In genomic region chr20:61919675-61920365, GRCh38 we compare ENCODE assay signal across 14 cellular contexts.
DNase-seq lines count a peak whose midpoint lies in the region; ATAC-seq, FAIRE-seq and TF ChIP-seq lines count a peak whose summit lies in the region.
"Had no signal": no experiment of that assay in that cellular context is flagged by ENCODE, and none has a peak within 500 bp of the region (broad histone marks: within the 10 kb centered on the region; RNA-seq: fewer than 3 reads in every experiment).

No MANE protein-coding gene starts in this region.

- no peak overlapping the region for H3K18ac ChIP-seq in neuronal stem cell (ENCODE audit: low read length)

- peaks cover 0 to 5% (median 0%) of the 10 kb centered on the region in 3 experiments for H3K27me3 ChIP-seq in neuronal stem cell (ENCODE audit: control insufficient read depth in 3 of 3, insufficient read depth in 3 of 3, low read depth in 1 of 3, low read length in 3 of 3)

- H3K36me3 ChIP-seq in neuronal stem cell (replicated peaks in 1 of 2; ENCODE audit: control insufficient read depth in 2 of 2, insufficient read depth in 2 of 2, low read length in 2 of 2): peaks cover 0 to 7% of the 10 kb centered on the region in 2 donors

- ATAC-seq in omental fat pad (ENCODE audit: low FRiP score): no peak

- peak overlapping the region; percentile 14 for H3K23ac ChIP-seq in neuronal stem cell (ENCODE audit: low read depth, low read length, poor library complexity)

- H2AK5ac ChIP-seq in neuronal stem cell (ENCODE audit: low read depth, low read length): no peak overlapping the region

- peak; percentile 85 for FAIRE-seq in GM12891 (lab: Jason Lieb, UNC)
- peak; percentile 100 for FAIRE-seq in HTR-8/SVneo (lab: Jason Lieb, UNC)
- FAIRE-seq: A204.1, GM12892 had no signal

- peaks cover 0 to 1% of the 10 kb centered on the region in 2 donors for H3K4me1 ChIP-seq in neuronal stem cell (ENCODE audit: control insufficient read depth in 2 of 2, insufficient read depth in 1 of 2, low read depth in 1 of 2, low read length in 2 of 2)

- intact Hi-C loops in MCF 10A (cut with micrococcal nuclease): no loop called here

- TF ChIP-seq CTCF in chondrocyte (IDR thresholded peaks at IDR 0.05) (no peak), omental fat pad (IDR thresholded peaks at IDR 0.05) (no peak), MCF 10A (IDR thresholded peaks at IDR 0.05; ENCODE audit: unreplicated experiment) (no peak)

- no peak overlapping the region for H3K4me2 ChIP-seq in neuronal stem cell (ENCODE audit: insufficient read depth, low read length, poor library complexity, severe bottlenecking)

- POLR2A ChIA-PET in MCF 10A (lab: Yijun Ruan, JAX): interaction anchor here (0.7 kb wide), 1 partner anchor 47 kb away, joined by 3 read pairs; no protein-coding TSS in a partner anchor

- no peak overlapping the region for H4K8ac ChIP-seq in neuronal stem cell (ENCODE audit: low read depth, low read length)

- DNase-seq in GM12891 (ENCODE audit: insufficient read length, low spot score) (no peak), HTR-8/SVneo (ENCODE audit: insufficient read length, low spot score) (no peak), chondrocyte (ENCODE audit: low spot score) (peak; percentile 43), neuronal stem cell (ENCODE audit: low spot score) (no peak), omental fat pad (ENCODE audit: low spot score) (no peak), SIG-M5 (lab: John Stamatoyannopoulos, UW) (no peak), MCF 10A (ENCODE audit: unreplicated experiment) (no peak)
- DNase-seq: C1 segment of cervical spinal cord; CD4-positive, alpha-beta T cell; DMS79; H7 had no signal

- peak overlapping the region; percentile 71 for H3K9ac ChIP-seq in neuronal stem cell (ENCODE audit: low read depth, low read length, poor library complexity)

- H3K9me3 ChIP-seq in neuronal stem cell (replicated peaks in 1 of 2; ENCODE audit: control insufficient read depth in 2 of 2, insufficient read depth in 1 of 2, low read depth in 1 of 2, low read length in 2 of 2): peaks cover 0 to 7% of the 10 kb centered on the region in 2 donors

- CTCF ChIA-PET in MCF 10A (lab: Yijun Ruan, JAX): no interaction called here

- H3K27me3 Mint-ChIP-seq in chondrocyte (ENCODE audit: low read depth) (peaks cover 5% of the 10 kb centered on the region), MCF 10A (ENCODE audit: insufficient read depth, unreplicated experiment) (no peaks in the 10 kb centered on the region)

- peak overlapping the region; percentile 49 for H3K14ac ChIP-seq in neuronal stem cell (ENCODE audit: low read length)

- no TSS peak for BruUV-seq in MCF 10A (replicated peaks; lab: Mats Ljungman, UMichigan)

- H3K27ac ChIP-seq in neuronal stem cell (replicated peaks; ENCODE audit: low read length): no peak overlapping the region

- peak overlapping the region; percentile 15 for H2BK5ac ChIP-seq in neuronal stem cell (ENCODE audit: low read length)

- no peak overlapping the region for H2AFZ ChIP-seq in neuronal stem cell (ENCODE audit: low read length)

- H2BK12ac ChIP-seq in neuronal stem cell (ENCODE audit: low read length): no peak overlapping the region

- no peak overlapping the region for H3K27ac Mint-ChIP-seq in chondrocyte (ENCODE audit: unreplicated experiment)
- H3K27ac Mint-ChIP-seq in MCF 10A (ENCODE audit: low read depth, unreplicated experiment): no peak overlapping the region
- H3K27ac Mint-ChIP-seq: B cell; CD4-positive, alpha-beta T cell had no signal

- TF ChIP-seq POLR2A in GM12891 (IDR thresholded peaks at IDR 0.05; ENCODE audit: low read depth, low read length): no peak

- no peak overlapping the region for H2BK15ac ChIP-seq in neuronal stem cell (ENCODE audit: low read length)

- H3K4me3 ChIP-seq in neuronal stem cell (ENCODE audit: low read length in 2 of 2): peak overlapping the region in 1 of 2 donors; percentile 28

- WGBS in neuronal stem cell (ENCODE audit: extremely low coverage in 2 of 2, insufficient read length in 2 of 2, insufficient replicate concordance in 1 of 2), 2 donors: 97 to 98% methylated on average over 5 to 12 of the region's 42 CpGs

- H3K79me1 ChIP-seq in neuronal stem cell (ENCODE audit: low read depth, low read length): peaks cover 3% of the 10 kb centered on the region

- H4K91ac ChIP-seq in neuronal stem cell (ENCODE audit: low read depth, low read length, poor library complexity): peak overlapping the region; percentile 34

- H3K4ac ChIP-seq in neuronal stem cell (ENCODE audit: low read length): no peak overlapping the region

- H3K4me1 Mint-ChIP-seq in chondrocyte (ENCODE audit: low read depth): no peaks in the 10 kb centered on the region
- no peaks in the 10 kb centered on the region for H3K4me1 Mint-ChIP-seq in MCF 10A (ENCODE audit: insufficient read depth, unreplicated experiment)
- H3K4me1 Mint-ChIP-seq: B cell had no signal

- H3K9me3 Mint-ChIP-seq in chondrocyte (ENCODE audit: low read depth) (peaks cover 3% of the 10 kb centered on the region), MCF 10A (ENCODE audit: unreplicated experiment) (no peaks in the 10 kb centered on the region)
- H3K9me3 Mint-ChIP-seq: CD4-positive, alpha-beta T cell had no signal

- H3K36me3 Mint-ChIP-seq in chondrocyte (ENCODE audit: low read depth) (no peaks in the 10 kb centered on the region), MCF 10A (ENCODE audit: insufficient read depth, unreplicated experiment) (no peaks in the 10 kb centered on the region)

- H2BK120ac ChIP-seq in neuronal stem cell (ENCODE audit: low read depth, low read length): no peak overlapping the region

- H3K4me3 Mint-ChIP-seq in chondrocyte (ENCODE audit: unreplicated experiment) (no peak overlapping the region), MCF 10A (ENCODE audit: unreplicated experiment) (no peak overlapping the region)
- H3K4me3 Mint-ChIP-seq: B cell; CD4-positive, alpha-beta T cell had no signal

TF ChIP-seq in GM12891, 5 proteins besides CTCF, POLR2A, EP300 and RAD21:
- TF ChIP-seq TAF1 (IDR thresholded peaks at IDR 0.05; ENCODE audit: low read depth, low read length): no peak
- TF ChIP-seq POLR2AphosphoS5 (IDR thresholded peaks at IDR 0.05; ENCODE audit: low read depth, low read length): no peak
- no peak for TF ChIP-seq POU2F2 (IDR thresholded peaks at IDR 0.05; ENCODE audit: low read depth, low read length)
- TF ChIP-seq PAX5 (IDR thresholded peaks at IDR 0.05; ENCODE audit: insufficient read depth, low read length, severe bottlenecking): no peak
- TF ChIP-seq SPI1 (IDR thresholded peaks at IDR 0.05; ENCODE audit: low read depth, low read length): no peak
